In the genomic region with DNA sequence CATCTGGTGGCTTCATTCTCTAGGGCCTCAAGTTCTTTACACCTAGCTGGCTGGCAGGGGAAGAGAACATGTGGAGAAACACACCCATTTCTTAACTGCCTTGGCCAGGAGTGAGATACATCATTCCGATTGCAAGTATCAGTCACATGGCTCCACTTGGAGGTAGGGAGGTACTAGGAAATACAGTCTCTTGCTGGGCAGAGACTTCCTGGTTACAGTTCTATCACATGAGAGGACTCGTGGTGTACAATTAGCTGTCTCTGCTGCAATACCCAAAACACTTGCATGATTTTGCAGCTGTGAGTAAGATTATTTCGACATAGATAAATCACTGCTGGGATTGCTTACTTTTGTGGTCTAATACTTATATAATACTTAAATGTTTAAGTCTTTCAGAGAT, we compare ENCODE assay signal across 1 cellular context.
TF ChIP-seq lines count a peak whose summit lies in the region.

No MANE protein-coding gene starts in this region.

TF ChIP-seq in K562, 482 proteins besides CTCF, POLR2A, EP300 and RAD21 (continued from another document):
- TF ChIP-seq, protein P1, sequence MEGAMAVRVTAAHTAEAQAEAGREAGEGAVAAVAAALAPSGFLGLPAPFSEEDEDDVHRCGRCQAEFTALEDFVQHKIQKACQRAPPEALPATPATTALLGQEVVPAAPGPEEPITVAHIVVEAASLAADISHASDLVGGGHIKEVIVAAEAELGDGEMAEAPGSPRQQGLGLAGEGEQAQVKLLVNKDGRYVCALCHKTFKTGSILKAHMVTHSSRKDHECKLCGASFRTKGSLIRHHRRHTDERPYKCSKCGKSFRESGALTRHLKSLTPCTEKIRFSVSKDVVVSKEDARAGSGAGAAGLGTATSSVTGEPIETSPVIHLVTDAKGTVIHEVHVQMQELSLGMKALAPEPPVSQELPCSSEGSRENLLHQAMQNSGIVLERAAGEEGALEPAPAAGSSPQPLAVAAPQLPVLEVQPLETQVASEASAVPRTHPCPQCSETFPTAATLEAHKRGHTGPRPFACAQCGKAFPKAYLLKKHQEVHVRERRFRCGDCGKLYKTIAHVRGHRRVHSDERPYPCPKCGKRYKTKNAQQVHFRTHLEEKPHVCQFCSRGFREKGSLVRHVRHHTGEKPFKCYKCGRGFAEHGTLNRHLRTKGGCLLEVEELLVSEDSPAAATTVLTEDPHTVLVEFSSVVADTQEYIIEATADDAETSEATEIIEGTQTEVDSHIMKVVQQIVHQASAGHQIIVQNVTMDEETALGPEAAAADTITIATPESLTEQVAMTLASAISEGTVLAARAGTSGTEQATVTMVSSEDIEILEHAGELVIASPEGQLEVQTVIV (CRISPR knock-in tag; IDR thresholded peaks at IDR 0.05; ENCODE audit: borderline replicate concordance) = no peak
- TF ChIP-seq PML (IDR thresholded peaks at IDR 0.05; ENCODE audit: low read length) = no peak
- TF ChIP-seq RBM14 (IDR thresholded peaks at IDR 0.05; ENCODE audit: borderline replicate concordance, insufficient read depth, low read depth, low read length) = no peak
- TF ChIP-seq ZFP36 (IDR thresholded peaks at IDR 0.05; ENCODE audit: low read depth, low read length, partially characterized antibody) = no peak
- TF ChIP-seq RBFOX2 (IDR thresholded peaks at IDR 0.05; ENCODE audit: low read depth, low read length) = no peak
- TF ChIP-seq XRCC4 (IDR thresholded peaks at IDR 0.05; ENCODE audit: extremely low read depth, insufficient read depth, insufficient read length) = no peak
- no peak for TF ChIP-seq NFIX (CRISPR knock-in tag; IDR thresholded peaks at IDR 0.05; ENCODE audit: low read depth)
- TF ChIP-seq, protein P2, sequence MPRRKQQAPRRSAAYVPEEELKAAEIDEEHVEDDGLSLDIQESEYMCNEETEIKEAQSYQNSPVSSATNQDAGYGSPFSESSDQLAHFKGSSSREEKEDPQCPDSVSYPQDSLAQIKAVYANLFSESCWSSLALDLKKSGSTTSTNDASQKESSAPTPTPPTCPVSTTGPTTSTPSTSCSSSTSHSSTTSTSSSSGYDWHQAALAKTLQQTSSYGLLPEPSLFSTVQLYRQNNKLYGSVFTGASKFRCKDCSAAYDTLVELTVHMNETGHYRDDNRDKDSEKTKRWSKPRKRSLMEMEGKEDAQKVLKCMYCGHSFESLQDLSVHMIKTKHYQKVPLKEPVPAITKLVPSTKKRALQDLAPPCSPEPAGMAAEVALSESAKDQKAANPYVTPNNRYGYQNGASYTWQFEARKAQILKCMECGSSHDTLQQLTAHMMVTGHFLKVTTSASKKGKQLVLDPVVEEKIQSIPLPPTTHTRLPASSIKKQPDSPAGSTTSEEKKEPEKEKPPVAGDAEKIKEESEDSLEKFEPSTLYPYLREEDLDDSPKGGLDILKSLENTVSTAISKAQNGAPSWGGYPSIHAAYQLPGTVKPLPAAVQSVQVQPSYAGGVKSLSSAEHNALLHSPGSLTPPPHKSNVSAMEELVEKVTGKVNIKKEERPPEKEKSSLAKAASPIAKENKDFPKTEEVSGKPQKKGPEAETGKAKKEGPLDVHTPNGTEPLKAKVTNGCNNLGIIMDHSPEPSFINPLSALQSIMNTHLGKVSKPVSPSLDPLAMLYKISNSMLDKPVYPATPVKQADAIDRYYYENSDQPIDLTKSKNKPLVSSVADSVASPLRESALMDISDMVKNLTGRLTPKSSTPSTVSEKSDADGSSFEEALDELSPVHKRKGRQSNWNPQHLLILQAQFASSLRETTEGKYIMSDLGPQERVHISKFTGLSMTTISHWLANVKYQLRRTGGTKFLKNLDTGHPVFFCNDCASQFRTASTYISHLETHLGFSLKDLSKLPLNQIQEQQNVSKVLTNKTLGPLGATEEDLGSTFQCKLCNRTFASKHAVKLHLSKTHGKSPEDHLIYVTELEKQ (CRISPR knock-in tag; IDR thresholded peaks at IDR 0.05) = no peak
- no peak for TF ChIP-seq ZBTB7A (IDR thresholded peaks at IDR 0.05; ENCODE audit: borderline replicate concordance, control insufficient read depth, low read depth, low read length)
- no peak for TF ChIP-seq GTF2A2 (tag; IDR thresholded peaks at IDR 0.05)
- TF ChIP-seq HNRNPH1 (optimal IDR thresholded peaks at IDR 0.05; ENCODE audit: low read depth, low read length) = no peak
- TF ChIP-seq, protein P3, sequence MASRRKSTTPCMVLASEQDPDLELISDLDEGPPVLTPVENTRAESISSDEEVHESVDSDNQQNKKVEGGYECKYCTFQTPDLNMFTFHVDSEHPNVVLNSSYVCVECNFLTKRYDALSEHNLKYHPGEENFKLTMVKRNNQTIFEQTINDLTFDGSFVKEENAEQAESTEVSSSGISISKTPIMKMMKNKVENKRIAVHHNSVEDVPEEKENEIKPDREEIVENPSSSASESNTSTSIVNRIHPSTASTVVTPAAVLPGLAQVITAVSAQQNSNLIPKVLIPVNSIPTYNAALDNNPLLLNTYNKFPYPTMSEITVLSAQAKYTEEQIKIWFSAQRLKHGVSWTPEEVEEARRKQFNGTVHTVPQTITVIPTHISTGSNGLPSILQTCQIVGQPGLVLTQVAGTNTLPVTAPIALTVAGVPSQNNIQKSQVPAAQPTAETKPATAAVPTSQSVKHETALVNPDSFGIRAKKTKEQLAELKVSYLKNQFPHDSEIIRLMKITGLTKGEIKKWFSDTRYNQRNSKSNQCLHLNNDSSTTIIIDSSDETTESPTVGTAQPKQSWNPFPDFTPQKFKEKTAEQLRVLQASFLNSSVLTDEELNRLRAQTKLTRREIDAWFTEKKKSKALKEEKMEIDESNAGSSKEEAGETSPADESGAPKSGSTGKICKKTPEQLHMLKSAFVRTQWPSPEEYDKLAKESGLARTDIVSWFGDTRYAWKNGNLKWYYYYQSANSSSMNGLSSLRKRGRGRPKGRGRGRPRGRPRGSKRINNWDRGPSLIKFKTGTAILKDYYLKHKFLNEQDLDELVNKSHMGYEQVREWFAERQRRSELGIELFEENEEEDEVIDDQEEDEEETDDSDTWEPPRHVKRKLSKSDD (conservative IDR thresholded peaks at IDR 0.05; ENCODE audit: low read length) = no peak
- no peak for TF ChIP-seq CXXC5 (CRISPR knock-in tag; IDR thresholded peaks at IDR 0.05)
- TF ChIP-seq BDP1 (IDR thresholded peaks at IDR 0.05; ENCODE audit: insufficient read depth, insufficient read length) = no peak
- no peak for TF ChIP-seq ZBTB17 (CRISPR knock-in tag; IDR thresholded peaks at IDR 0.05)
- TF ChIP-seq BRD4 (IDR thresholded peaks at IDR 0.05) = no peak
- peak; percentile 68 for TF ChIP-seq L3MBTL2 (IDR thresholded peaks at IDR 0.05)
- no peak for TF ChIP-seq ESRRB (CRISPR knock-in tag; IDR thresholded peaks at IDR 0.05; ENCODE audit: borderline replicate concordance)
- TF ChIP-seq ZBTB8A (IDR thresholded peaks at IDR 0.05; ENCODE audit: partially characterized antibody) = no peak
- no peak for TF ChIP-seq YBX1 (IDR thresholded peaks at IDR 0.05)
- no peak for TF ChIP-seq ZNF316 (IDR thresholded peaks at IDR 0.05)
- TF ChIP-seq MEIS2 (IDR thresholded peaks at IDR 0.05; ENCODE audit: partially characterized antibody) = peak; percentile 10
- TF ChIP-seq MEF2A (IDR thresholded peaks at IDR 0.05; ENCODE audit: control insufficient read depth, low read depth, low read length) = no peak
- no peak for TF ChIP-seq MYBL2 (IDR thresholded peaks at IDR 0.05; ENCODE audit: low read depth)
- no peak for TF ChIP-seq MYBL2 (CRISPR knock-in tag; IDR thresholded peaks at IDR 0.05; ENCODE audit: borderline replicate concordance)
- no peak for TF ChIP-seq CHCHD3 (CRISPR knock-in tag; IDR thresholded peaks at IDR 0.05)
- TF ChIP-seq, protein P4, sequence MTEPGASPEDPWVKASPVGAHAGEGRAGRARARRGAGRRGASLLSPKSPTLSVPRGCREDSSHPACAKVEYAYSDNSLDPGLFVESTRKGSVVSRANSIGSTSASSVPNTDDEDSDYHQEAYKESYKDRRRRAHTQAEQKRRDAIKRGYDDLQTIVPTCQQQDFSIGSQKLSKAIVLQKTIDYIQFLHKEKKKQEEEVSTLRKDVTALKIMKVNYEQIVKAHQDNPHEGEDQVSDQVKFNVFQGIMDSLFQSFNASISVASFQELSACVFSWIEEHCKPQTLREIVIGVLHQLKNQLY (CRISPR knock-in tag; conservative IDR thresholded peaks at IDR 0.05) = no peak
- TF ChIP-seq, protein P5, sequence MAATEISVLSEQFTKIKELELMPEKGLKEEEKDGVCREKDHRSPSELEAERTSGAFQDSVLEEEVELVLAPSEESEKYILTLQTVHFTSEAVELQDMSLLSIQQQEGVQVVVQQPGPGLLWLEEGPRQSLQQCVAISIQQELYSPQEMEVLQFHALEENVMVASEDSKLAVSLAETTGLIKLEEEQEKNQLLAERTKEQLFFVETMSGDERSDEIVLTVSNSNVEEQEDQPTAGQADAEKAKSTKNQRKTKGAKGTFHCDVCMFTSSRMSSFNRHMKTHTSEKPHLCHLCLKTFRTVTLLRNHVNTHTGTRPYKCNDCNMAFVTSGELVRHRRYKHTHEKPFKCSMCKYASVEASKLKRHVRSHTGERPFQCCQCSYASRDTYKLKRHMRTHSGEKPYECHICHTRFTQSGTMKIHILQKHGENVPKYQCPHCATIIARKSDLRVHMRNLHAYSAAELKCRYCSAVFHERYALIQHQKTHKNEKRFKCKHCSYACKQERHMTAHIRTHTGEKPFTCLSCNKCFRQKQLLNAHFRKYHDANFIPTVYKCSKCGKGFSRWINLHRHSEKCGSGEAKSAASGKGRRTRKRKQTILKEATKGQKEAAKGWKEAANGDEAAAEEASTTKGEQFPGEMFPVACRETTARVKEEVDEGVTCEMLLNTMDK (IDR thresholded peaks at IDR 0.05; ENCODE audit: borderline replicate concordance, insufficient read depth, low read depth, low read length, poor library complexity, severe bottlenecking) = no peak
- no peak for TF ChIP-seq MAZ (CRISPR knock-in tag; conservative IDR thresholded peaks at IDR 0.05 in 1 of 2, IDR thresholded peaks at IDR 0.05 in 1 of 2)
- TF ChIP-seq, protein P6, sequence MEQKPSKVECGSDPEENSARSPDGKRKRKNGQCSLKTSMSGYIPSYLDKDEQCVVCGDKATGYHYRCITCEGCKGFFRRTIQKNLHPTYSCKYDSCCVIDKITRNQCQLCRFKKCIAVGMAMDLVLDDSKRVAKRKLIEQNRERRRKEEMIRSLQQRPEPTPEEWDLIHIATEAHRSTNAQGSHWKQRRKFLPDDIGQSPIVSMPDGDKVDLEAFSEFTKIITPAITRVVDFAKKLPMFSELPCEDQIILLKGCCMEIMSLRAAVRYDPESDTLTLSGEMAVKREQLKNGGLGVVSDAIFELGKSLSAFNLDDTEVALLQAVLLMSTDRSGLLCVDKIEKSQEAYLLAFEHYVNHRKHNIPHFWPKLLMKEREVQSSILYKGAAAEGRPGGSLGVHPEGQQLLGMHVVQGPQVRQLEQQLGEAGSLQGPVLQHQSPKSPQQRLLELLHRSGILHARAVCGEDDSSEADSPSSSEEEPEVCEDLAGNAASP (IDR thresholded peaks at IDR 0.05) = no peak
- no peak for TF ChIP-seq ZNF217 (CRISPR knock-in tag; IDR thresholded peaks at IDR 0.05)
- TF ChIP-seq RAD51 (IDR thresholded peaks at IDR 0.05; ENCODE audit: borderline replicate concordance, low read depth) = 0 out of 2 replicates have a peak, but pooled peaks have one; percentile 25
- no peak for TF ChIP-seq DIDO1 (tag; IDR thresholded peaks at IDR 0.05; ENCODE audit: low read depth)
- TF ChIP-seq, protein P7, sequence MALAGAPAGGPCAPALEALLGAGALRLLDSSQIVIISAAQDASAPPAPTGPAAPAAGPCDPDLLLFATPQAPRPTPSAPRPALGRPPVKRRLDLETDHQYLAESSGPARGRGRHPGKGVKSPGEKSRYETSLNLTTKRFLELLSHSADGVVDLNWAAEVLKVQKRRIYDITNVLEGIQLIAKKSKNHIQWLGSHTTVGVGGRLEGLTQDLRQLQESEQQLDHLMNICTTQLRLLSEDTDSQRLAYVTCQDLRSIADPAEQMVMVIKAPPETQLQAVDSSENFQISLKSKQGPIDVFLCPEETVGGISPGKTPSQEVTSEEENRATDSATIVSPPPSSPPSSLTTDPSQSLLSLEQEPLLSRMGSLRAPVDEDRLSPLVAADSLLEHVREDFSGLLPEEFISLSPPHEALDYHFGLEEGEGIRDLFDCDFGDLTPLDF (CRISPR knock-in tag; IDR thresholded peaks at IDR 0.05) = no peak
- TF ChIP-seq, protein P8, sequence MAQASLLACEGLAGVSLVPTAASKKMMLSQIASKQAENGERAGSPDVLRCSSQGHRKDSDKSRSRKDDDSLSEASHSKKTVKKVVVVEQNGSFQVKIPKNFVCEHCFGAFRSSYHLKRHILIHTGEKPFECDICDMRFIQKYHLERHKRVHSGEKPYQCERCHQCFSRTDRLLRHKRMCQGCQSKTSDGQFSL (CRISPR knock-in tag; IDR thresholded peaks at IDR 0.05) = no peak
- TF ChIP-seq, protein P8 (tag; IDR thresholded peaks at IDR 0.05) = no peak
- TF ChIP-seq ZNF121 (CRISPR knock-in tag; conservative IDR thresholded peaks at IDR 0.05) = no peak
- no peak for TF ChIP-seq GTF2E2 (tag; IDR thresholded peaks at IDR 0.05)
- TF ChIP-seq TRIM24 (IDR thresholded peaks at IDR 0.05) = 0 out of 4 replicates have a peak, but pooled peaks of 1 of the 2 experiments have one; percentile 9
